Comparison of ENCODE assay signal across 8 cellular contexts in genomic region chr1:24722073-24723040, GRCh38. TPM values are rescaled to one million over a fixed set of nuclear protein-coding genes. Genes with fewer than 3 reads are reported as not detected.
DNase-seq lines count a peak whose midpoint lies in the region; ATAC-seq and TF ChIP-seq lines count a peak whose summit lies in the region.
"Not testable (repeated sequence)": the region's sequence is repeated elsewhere in the genome, so short reads cannot be mapped to it uniquely, and the experiment has no call there.

No MANE protein-coding gene starts in this region.

- H2BK12ac ChIP-seq in mesenchymal stem cell (ENCODE audit: low read length in 2 of 2): peak overlapping the region in 1 of 2 experiments; percentile 92

- not testable (repeated sequence) for H4K91ac ChIP-seq in mesenchymal stem cell (ENCODE audit: low read length)

- not testable (repeated sequence) for H3K9me3 ChIP-seq in mesenchymal stem cell (ENCODE audit: control insufficient read depth, low read length)

- peak overlapping the region; percentile 36 for H3K4me3 ChIP-seq in AG04449 (ENCODE audit: low read depth, low read length)
- not testable (repeated sequence) for H3K4me3 ChIP-seq in mesenchymal stem cell (ENCODE audit: insufficient read depth in 1 of 2, low read depth in 1 of 2, low read length in 2 of 2)

- not testable (repeated sequence) for H3K79me1 ChIP-seq in mesenchymal stem cell (replicated peaks; ENCODE audit: low read length, poor library complexity, severe bottlenecking)

- not testable (repeated sequence) for H3K27ac ChIP-seq in mesenchymal stem cell (ENCODE audit: low read length, poor library complexity, severe bottlenecking)

- not testable (repeated sequence) for H2AK5ac ChIP-seq in mesenchymal stem cell (ENCODE audit: low read length, severe bottlenecking)

- DNase-seq in AG04449 (ENCODE audit: low read depth, low spot score); progenitor cell of endocrine pancreas (ENCODE audit: low spot score, unreplicated experiment): not testable (repeated sequence)
- DNase-seq in RPMI7951 (ENCODE audit: low read depth) (peak; percentile 57), mesenchymal stem cell (peak; percentile 56)
- DNase-seq in activated CD4-positive, alpha-beta T cell treated with anti-CD3 and anti-CD28 coated beads for 36 hours: peak; percentile 43
- DNase-seq in activated naive CD4-positive, alpha-beta T cell treated with anti-CD3 and anti-CD28 coated beads, Interleukin-2, amount 10 ng/mL, durations not matched to agents 7 days and 5 days: peak; percentile 35

- not testable (repeated sequence) for H3K27me3 ChIP-seq in mesenchymal stem cell (ENCODE audit: control insufficient read depth in 1 of 2, insufficient read depth in 1 of 2, low read length in 2 of 2)

- peaks cover 27% of the 10 kb centered on the region for H3K4me1 ChIP-seq in mesenchymal stem cell (ENCODE audit: control insufficient read depth, insufficient read depth, low read depth, low read length)

- H4K8ac ChIP-seq in mesenchymal stem cell (ENCODE audit: low read length): not testable (repeated sequence)

- H3K27me3 Mint-ChIP-seq in IgD-negative memory B cell; activated CD4-positive, alpha-beta T cell treated with anti-CD3 and anti-CD28 coated beads for 36 hours; dendritic cell treated with granulocyte-macrophage colony-stimulating factor and Interleukin-4, amounts not matched to agents 40 ng/mL and 50 ng/mL, for 4 days; progenitor cell of endocrine pancreas: not testable (repeated sequence)
- H3K27me3 Mint-ChIP-seq in activated naive CD4-positive, alpha-beta T cell treated with anti-CD3 and anti-CD28 coated beads, Interleukin-2, amount 10 ng/mL, durations not matched to agents 7 days and 5 days: peaks cover 33% of the 10 kb centered on the region

- H2AFZ ChIP-seq in mesenchymal stem cell (ENCODE audit: low read depth, low read length): not testable (repeated sequence)

- peak overlapping the region in 1 of 2 experiments; percentile 51 for H3K18ac ChIP-seq in mesenchymal stem cell (ENCODE audit: low read depth in 1 of 2, low read length in 2 of 2)

- CTCF ChIA-PET in AG04449 (lab: Yijun Ruan, JAX): interaction anchor here (1.0 to 1.3 kb wide), 3 partner anchors 16 to 34 kb away, joined by 3 to 5 read pairs (median 3); no protein-coding TSS in a partner anchor
- CTCF ChIA-PET in activated CD4-positive, alpha-beta T cell treated with anti-CD3 and anti-CD28 coated beads for 36 hours (lab: Charles Lee): interaction anchor here (0.6 to 2.3 kb wide), 6 partner anchors 34 to 1084 kb away, joined by 3 to 11 read pairs (median 4); no protein-coding TSS in a partner anchor
- CTCF ChIA-PET in activated naive CD4-positive, alpha-beta T cell treated with anti-CD3 and anti-CD28 coated beads, Interleukin-2, amount 10 ng/mL, durations not matched to agents 7 days and 5 days (lab: Charles Lee): interaction anchor here (0.7 to 1.5 kb wide), 3 partner anchors 23 to 52 kb away, joined by 3 to 4 read pairs (median 3); partner anchors contain the start of gene CLIC4

- H3K36me3 Mint-ChIP-seq in IgD-negative memory B cell; activated CD4-positive, alpha-beta T cell treated with anti-CD3 and anti-CD28 coated beads for 36 hours (ENCODE audit: low read depth); activated naive CD4-positive, alpha-beta T cell treated with anti-CD3 and anti-CD28 coated beads, Interleukin-2, amount 10 ng/mL, durations not matched to agents 7 days and 5 days; dendritic cell treated with granulocyte-macrophage colony-stimulating factor and Interleukin-4, amounts not matched to agents 40 ng/mL and 50 ng/mL, for 4 days (ENCODE audit: low read depth); progenitor cell of endocrine pancreas (ENCODE audit: insufficient read depth): not testable (repeated sequence)

- H3K27ac Mint-ChIP-seq in IgD-negative memory B cell (peak overlapping the region in 1 of 3 donors; percentile 59), progenitor cell of endocrine pancreas (peak overlapping the region; percentile 20)
- H3K27ac Mint-ChIP-seq in activated CD4-positive, alpha-beta T cell treated with anti-CD3 and anti-CD28 coated beads for 36 hours: not testable (repeated sequence)
- peak overlapping the region; percentile 52 for H3K27ac Mint-ChIP-seq in activated naive CD4-positive, alpha-beta T cell treated with anti-CD3 and anti-CD28 coated beads, Interleukin-2, amount 10 ng/mL, durations not matched to agents 7 days and 5 days
- peak overlapping the region; percentile 22 for H3K27ac Mint-ChIP-seq in dendritic cell treated with granulocyte-macrophage colony-stimulating factor and Interleukin-4, amounts not matched to agents 40 ng/mL and 50 ng/mL, for 4 days

- not testable (repeated sequence) for TF ChIP-seq CTCF in AG04449 (IDR thresholded peaks at IDR 0.05; ENCODE audit: insufficient read depth, low read length, missing control alignments); progenitor cell of endocrine pancreas (IDR thresholded peaks at IDR 0.05; ENCODE audit: unreplicated experiment)

- H2BK15ac ChIP-seq in mesenchymal stem cell (ENCODE audit: low read depth, poor library complexity, severe bottlenecking): not testable (repeated sequence)

- 89% methylated on average over 16 of the region's 21 CpGs for WGBS in mesenchymal stem cell

- H2BK120ac ChIP-seq in mesenchymal stem cell (ENCODE audit: low read depth, low read length): not testable (repeated sequence)

- intact Hi-C loops in activated CD4-positive, alpha-beta T cell treated with anti-CD3 and anti-CD28 coated beads for 36 hours (cut with DNase I, micrococcal nuclease); dendritic cell treated with granulocyte-macrophage colony-stimulating factor and Interleukin-4, amounts not matched to agents 40 ng/mL and 50 ng/mL, for 4 days (cut with micrococcal nuclease): not testable (repeated sequence)

- not testable (repeated sequence) for H3K14ac ChIP-seq in mesenchymal stem cell (ENCODE audit: low read length in 2 of 2)

- not testable (repeated sequence) for H3K9ac ChIP-seq in mesenchymal stem cell (ENCODE audit: low read length)

- not testable (repeated sequence) for H3K9me3 Mint-ChIP-seq in IgD-negative memory B cell; activated CD4-positive, alpha-beta T cell treated with anti-CD3 and anti-CD28 coated beads for 36 hours (ENCODE audit: low read depth); activated naive CD4-positive, alpha-beta T cell treated with anti-CD3 and anti-CD28 coated beads, Interleukin-2, amount 10 ng/mL, durations not matched to agents 7 days and 5 days; dendritic cell treated with granulocyte-macrophage colony-stimulating factor and Interleukin-4, amounts not matched to agents 40 ng/mL and 50 ng/mL, for 4 days; progenitor cell of endocrine pancreas (ENCODE audit: low read depth)

- not testable (repeated sequence) for H3K23ac ChIP-seq in mesenchymal stem cell (ENCODE audit: low read length in 2 of 2)

- not testable (repeated sequence) for H3K4ac ChIP-seq in mesenchymal stem cell (ENCODE audit: low read depth in 1 of 2, low read length in 2 of 2)

- H3K36me3 ChIP-seq in mesenchymal stem cell (ENCODE audit: control insufficient read depth in 1 of 2, insufficient read depth in 2 of 2, low read depth in 1 of 2, low read length in 2 of 2): not testable (repeated sequence)

- H2BK5ac ChIP-seq in mesenchymal stem cell (ENCODE audit: low read depth, low read length, poor library complexity, severe bottlenecking): not testable (repeated sequence)

- POLR2A ChIA-PET in AG04449 (lab: Yijun Ruan, JAX): interaction anchor here (0.6 to 3.1 kb wide), 2 partner anchors 23 to 80 kb away, joined by 4 to 18 read pairs; partner anchors contain the start of gene CLIC4
- POLR2A ChIA-PET in activated CD4-positive, alpha-beta T cell treated with anti-CD3 and anti-CD28 coated beads for 36 hours (lab: Charles Lee): not testable (repeated sequence)

- peak; percentile 43 for ATAC-seq in activated CD4-positive, alpha-beta T cell treated with anti-CD3 and anti-CD28 coated beads for 36 hours

- H3K4me1 Mint-ChIP-seq in IgD-negative memory B cell: not testable (repeated sequence)
- H3K4me1 Mint-ChIP-seq in activated CD4-positive, alpha-beta T cell treated with anti-CD3 and anti-CD28 coated beads for 36 hours: peaks cover 11% of the 10 kb centered on the region
- H3K4me1 Mint-ChIP-seq in activated naive CD4-positive, alpha-beta T cell treated with anti-CD3 and anti-CD28 coated beads, Interleukin-2, amount 10 ng/mL, durations not matched to agents 7 days and 5 days: peaks cover 12% of the 10 kb centered on the region
- peaks cover 61% of the 10 kb centered on the region for H3K4me1 Mint-ChIP-seq in dendritic cell treated with granulocyte-macrophage colony-stimulating factor and Interleukin-4, amounts not matched to agents 40 ng/mL and 50 ng/mL, for 4 days (ENCODE audit: low read depth)
- peaks cover 11% of the 10 kb centered on the region for H3K4me1 Mint-ChIP-seq in progenitor cell of endocrine pancreas (ENCODE audit: low read depth)

- H3K4me3 Mint-ChIP-seq in IgD-negative memory B cell: peak overlapping the region in 3 of 4 donors; percentile 46 to 67 (median 60)
- H3K4me3 Mint-ChIP-seq in activated CD4-positive, alpha-beta T cell treated with anti-CD3 and anti-CD28 coated beads for 36 hours: peak overlapping the region; percentile 65
- H3K4me3 Mint-ChIP-seq in activated naive CD4-positive, alpha-beta T cell treated with anti-CD3 and anti-CD28 coated beads, Interleukin-2, amount 10 ng/mL, durations not matched to agents 7 days and 5 days: peak overlapping the region; percentile 71
- peak overlapping the region; percentile 37 for H3K4me3 Mint-ChIP-seq in dendritic cell treated with granulocyte-macrophage colony-stimulating factor and Interleukin-4, amounts not matched to agents 40 ng/mL and 50 ng/mL, for 4 days
- H3K4me3 Mint-ChIP-seq in progenitor cell of endocrine pancreas (ENCODE audit: low read depth): not testable (repeated sequence)

- H3K4me2 ChIP-seq in mesenchymal stem cell (ENCODE audit: low read length, poor library complexity, severe bottlenecking): not testable (repeated sequence)

RNA-seq across cellular contexts. Expression of gene CLIC4, which starts 22.9 kb away (rescaled TPM):
- polyA plus RNA-seq in IgD-negative memory B cell: 49.6 TPM
- total RNA-seq in RPMI7951 (2014; rRNA removed; shearing (Covaris generic)): 680 and 835 TPM in 2 replicates
- 10 to 100 TPM; 29.8 to 33.1 TPM for total RNA-seq in activated CD4-positive, alpha-beta T cell treated with anti-CD3 and anti-CD28 coated beads for 36 hours
- polyA plus RNA-seq in mesenchymal stem cell (2013, experiment 1 of 2): 212 TPM
- polyA plus RNA-seq in mesenchymal stem cell (2013, experiment 2 of 2): 219 TPM
- total RNA-seq in progenitor cell of endocrine pancreas: 90.4 TPM in 2 replicates
